In the genomic region with DNA sequence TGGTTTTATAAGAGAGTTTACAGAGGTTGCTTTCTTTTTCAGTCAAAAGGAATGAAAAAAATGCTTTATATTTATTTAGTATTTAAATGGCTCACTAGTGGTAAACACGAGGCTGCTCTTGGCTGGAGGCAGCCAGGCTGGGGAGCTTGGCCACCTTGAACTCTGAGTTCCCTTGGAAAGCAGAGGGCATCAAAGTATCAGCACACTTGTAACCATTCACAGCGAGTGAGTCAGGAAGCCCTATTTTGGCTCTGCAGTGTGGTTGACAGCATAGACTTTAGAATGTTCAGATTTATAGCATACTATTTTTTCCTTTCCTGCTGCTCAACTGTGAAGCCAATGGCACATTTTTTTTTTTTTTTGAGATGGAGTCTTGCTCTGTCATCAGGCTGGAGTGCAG, we compare ENCODE assay signal across 15 cellular contexts. TPM values are rescaled to one million over a fixed set of nuclear protein-coding genes. Genes with fewer than 3 reads are reported as not detected.
DNase-seq lines count a peak whose midpoint lies in the region; ATAC-seq, FAIRE-seq and TF ChIP-seq lines count a peak whose summit lies in the region.
"Had no signal": no experiment of that assay in that cellular context is flagged by ENCODE, and none has a peak within 500 bp of the region (broad histone marks: within the 10 kb centered on the region; RNA-seq: fewer than 3 reads in every experiment).

No MANE protein-coding gene starts in this region.

- H3K4me3 ChIP-seq in AG10803 (ENCODE audit: low read length) (no peak overlapping the region), K562 (no peak overlapping the region), lower lobe of right lung (no peak overlapping the region), colonic mucosa (no peak overlapping the region)

- WGBS in K562 (ENCODE audit: insufficient coverage, low coverage, missing lambda C conversion rate): 18% methylated on average over 2 of the region's 2 CpGs

- TF ChIP-seq POLR2A in K562 (conservative IDR thresholded peaks at IDR 0.05): no peak

- FAIRE-seq in K562 (lab: Jason Lieb, UNC): no peak

- H3K9ac ChIP-seq in K562 (ENCODE audit: insufficient read depth in 1 of 2, low read depth in 2 of 2, low read length in 2 of 2): no peak overlapping the region
- no peak overlapping the region for H3K9ac ChIP-seq in colonic mucosa (ENCODE audit: low read depth in 2 of 2, low read length in 2 of 2)

- BruUV-seq in K562 (replicated peaks; lab: Mats Ljungman, UMichigan): no TSS peak

- TF ChIP-seq EP300 in K562 (IDR thresholded peaks at IDR 0.05; ENCODE audit: low read length): no peak

- H2AFZ ChIP-seq in K562 (ENCODE audit: low read depth, low read length): 0 out of 2 replicates have a peak overlapping the region, but pooled peaks have one; percentile 17

- H4K20me1 ChIP-seq in K562 (replicated peaks; ENCODE audit: control insufficient read depth, insufficient read depth, low read length): no peaks in the 10 kb centered on the region

- no peaks in the 10 kb centered on the region for H3K79me2 ChIP-seq in K562 (ENCODE audit: control insufficient read depth, insufficient read depth, low read length)

- no peaks in the 10 kb centered on the region for H3K27me3 ChIP-seq in K562 (ENCODE audit: control insufficient read depth in 2 of 2, insufficient read depth in 2 of 2, low read length in 2 of 2)
- H3K27me3 ChIP-seq in lower lobe of right lung (ENCODE audit: low read depth): no peaks in the 10 kb centered on the region
- H3K27me3 ChIP-seq in colonic mucosa: no peaks in the 10 kb centered on the region

- H3K9me3 ChIP-seq in K562 (replicated peaks; ENCODE audit: control insufficient read depth, insufficient read depth, low read depth, low read length) (no peaks in the 10 kb centered on the region), lower lobe of right lung (no peaks in the 10 kb centered on the region), colonic mucosa (no peaks in the 10 kb centered on the region)

- TF ChIP-seq CTCF in AG10803 (conservative IDR thresholded peaks at IDR 0.05; ENCODE audit: low read length) (no peak), K562 (IDR thresholded peaks at IDR 0.05 in 2 of 3, conservative IDR thresholded peaks at IDR 0.05 in 1 of 3; ENCODE audit: insufficient read depth in 2 of 3, low read depth in 1 of 3, low read length in 3 of 3) (no peak), lower lobe of right lung (IDR thresholded peaks at IDR 0.05) (no peak), colonic mucosa (IDR thresholded peaks at IDR 0.05) (no peak)

- CTCF ChIA-PET in K562 (lab: Yijun Ruan, JAX; ENCODE audit: low intra/inter-chr PET ratio): no interaction called here

- no peak overlapping the region for H3K4me2 ChIP-seq in K562 (ENCODE audit: insufficient read depth, low read length)

- peaks cover 0 to 9% of the 10 kb centered on the region in 2 experiments; a peak in 4 of 5 replicates for H3K4me1 ChIP-seq in K562 (replicated peaks in 1 of 2; ENCODE audit: control insufficient read depth in 2 of 2, insufficient read depth in 2 of 2, low read length in 2 of 2)
- H3K4me1 ChIP-seq in lower lobe of right lung: no peaks in the 10 kb centered on the region
- no peaks in the 10 kb centered on the region for H3K4me1 ChIP-seq in colonic mucosa

- in situ Hi-C loops in K562 (cut with MboI): no loop called here

- H3K9me1 ChIP-seq in K562 (ENCODE audit: control insufficient read depth, insufficient read depth, low read length): no peaks in the 10 kb centered on the region

- TF ChIP-seq RAD21 in K562 (CRISPR knock-in tag; conservative IDR thresholded peaks at IDR 0.05 in 1 of 2, IDR thresholded peaks at IDR 0.05 in 1 of 2): no peak

- DNase-seq in AG10803 (ENCODE audit: low read depth): peak; percentile 88
- DNase-seq in LHCN-M2 (ENCODE audit: low read depth): peak; percentile 42
- DNase-seq in K562 (ENCODE audit: extremely low read depth in 1 of 4, low spot score in 3 of 4): no peak
- no peak for DNase-seq in lower lobe of right lung
- no peak for DNase-seq in NCI-H446 (lab: John Stamatoyannopoulos, UW)
- DNase-seq in NCI-H2171 (lab: John Stamatoyannopoulos, UW): no peak
- no peak for DNase-seq in NCI-H2081 (lab: John Stamatoyannopoulos, UW)
- no peak for DNase-seq in colonic mucosa
- DNase-seq: activated effector memory CD4-positive, alpha-beta T cell treated with Interleukin-2 at 50 U/mL for 16 hours; caudate nucleus; CD4-positive, alpha-beta memory T cell; NK-92 treated with Interleukin-12 subunit alpha and Interleukin-12 subunit beta, amount 100 ng/mL, for 24 hours; retina; stimulated activated CD4-positive, alpha-beta T cell treated with anti-CD3 and anti-CD28 coated beads, Interleukin-4, amount 100 ng/mL, for 4 hours; T-helper 1 cell had no signal

- no peak for ATAC-seq in K562
- peak; percentile 70 to 84 for ATAC-seq in lower lobe of right lung

- H3K27ac ChIP-seq in K562 (ENCODE audit: extremely low read depth, low read depth, low read length) (no peak overlapping the region), lower lobe of right lung (no peak overlapping the region), colonic mucosa (no peak overlapping the region)

- POLR2A ChIA-PET in K562 (lab: Yijun Ruan, JAX): no interaction called here

- no peaks in the 10 kb centered on the region for H3K36me3 ChIP-seq in K562 (ENCODE audit: control insufficient read depth, insufficient read depth, low read length)
- no peaks in the 10 kb centered on the region for H3K36me3 ChIP-seq in lower lobe of right lung
- H3K36me3 ChIP-seq in colonic mucosa: no peaks in the 10 kb centered on the region

- intact Hi-C loops in K562 (cut with micrococcal nuclease): loop anchor here (5.0 kb wide), 1 partner anchor 166 kb away; no protein-coding TSS in a partner anchor
- intact Hi-C loops in lower lobe of right lung (cut with DNase I): no loop called here
- intact Hi-C loops in colonic mucosa (cut with DNase I): loop anchor here (5.0 kb wide), 1 partner anchor 91 kb away; a partner anchor contains a TSS

TF ChIP-seq in K562, 482 proteins besides CTCF, POLR2A, EP300 and RAD21:
- TF ChIP-seq SAFB (IDR thresholded peaks at IDR 0.05; ENCODE audit: borderline replicate concordance, low read depth, low read length) (no peak), POLR2H (tag; IDR thresholded peaks at IDR 0.05; ENCODE audit: low read depth) (no peak), NFXL1 (CRISPR knock-in tag; IDR thresholded peaks at IDR 0.05) (no peak), HCFC1 (IDR thresholded peaks at IDR 0.05; ENCODE audit: low read depth, low read length) (no peak), ZFX (CRISPR knock-in tag; IDR thresholded peaks at IDR 0.05) (no peak), BRF1 (IDR thresholded peaks at IDR 0.05; ENCODE audit: borderline replicate concordance, extremely low read depth, insufficient read length) (no peak), ZNF668 (CRISPR knock-in tag; IDR thresholded peaks at IDR 0.05) (no peak), ZKSCAN3 (CRISPR knock-in tag; IDR thresholded peaks at IDR 0.05) (no peak)
- TF ChIP-seq, protein P1, sequence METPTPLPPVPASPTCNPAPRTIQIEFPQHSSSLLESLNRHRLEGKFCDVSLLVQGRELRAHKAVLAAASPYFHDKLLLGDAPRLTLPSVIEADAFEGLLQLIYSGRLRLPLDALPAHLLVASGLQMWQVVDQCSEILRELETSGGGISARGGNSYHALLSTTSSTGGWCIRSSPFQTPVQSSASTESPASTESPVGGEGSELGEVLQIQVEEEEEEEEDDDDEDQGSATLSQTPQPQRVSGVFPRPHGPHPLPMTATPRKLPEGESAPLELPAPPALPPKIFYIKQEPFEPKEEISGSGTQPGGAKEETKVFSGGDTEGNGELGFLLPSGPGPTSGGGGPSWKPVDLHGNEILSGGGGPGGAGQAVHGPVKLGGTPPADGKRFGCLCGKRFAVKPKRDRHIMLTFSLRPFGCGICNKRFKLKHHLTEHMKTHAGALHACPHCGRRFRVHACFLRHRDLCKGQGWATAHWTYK (CRISPR knock-in tag; IDR thresholded peaks at IDR 0.05): no peak
TF ChIP-seq in K562: peak in this region for 0.

RNA-seq across cellular contexts. Expression of a gene that starts 51.6 kb away (rescaled TPM):
- 115 and 119 TPM in 2 replicates for total RNA-seq in LHCN-M2 (2014; rRNA removed)
- 82.0 TPM for polyA plus RNA-seq in LHCN-M2 (2012)
- 31.9 and 73.5 TPM in 2 replicates for total RNA-seq in K562 (2011; cell fraction: chromatin; rRNA removed; ENCODE audit: low replicate concordance)
- total RNA-seq in K562 (2011; cell fraction: nucleolus; rRNA removed): 34.5 and 37.9 TPM in 2 replicates
- 69.7 and 114 TPM in 2 replicates for total RNA-seq in K562 (2011; cell fraction: nucleoplasm; rRNA removed)
- 188 and 206 TPM in 2 replicates for total RNA-seq in K562 (2014; rRNA removed)
- 702 and 833 TPM in 2 replicates for total RNA-seq in K562 (2014; rRNA removed; fragmentation: Illumina TruSeq; extraction: Trizol)
- 373 and 408 TPM in 2 replicates for total RNA-seq in K562 (2015; rRNA removed; fragmentation: Illumina TruSeq; extraction: Trizol)
- 438 and 485 TPM in 2 replicates for total RNA-seq in K562 (2021)
- 229 and 365 TPM in 2 replicates for polyA plus RNA-seq in K562 (2011; rRNA removed)
- polyA plus RNA-seq in K562 (2011; cell fraction: cytosol; rRNA removed): 26.7 and 85.8 TPM in 2 replicates
- polyA plus RNA-seq in K562 (2011; cell fraction: nucleus; rRNA removed): 26.4 and 45.1 TPM in 2 replicates
- polyA plus RNA-seq in K562 (2012): 281 and 418 TPM in 2 replicates
- 697 and 770 TPM in 2 replicates for polyA plus RNA-seq in K562 (2014; fragmentation: Illumina TruSeq; extraction: Trizol)
- 1,000 to 10,000 TPM in 1 of 2 experiments, 100 to 1,000 TPM in 1; 978 to 1,425 TPM for polyA plus RNA-seq in K562 (2014; fragmentation: Nextera tagmentation; extraction: Ambion mirVana)
- polyA plus RNA-seq in K562 (2014; rRNA removed): 352 and 357 TPM in 2 replicates
- 133 and 167 TPM in 2 replicates for polyA minus RNA-seq in K562 (2011; rRNA and poly(A)+ RNA removed)
- 71.4 and 87.0 TPM in 2 replicates for polyA minus RNA-seq in K562 (2011; cell fraction: cytosol; rRNA and poly(A)+ RNA removed)
- 35.1 and 54.0 TPM in 2 replicates for polyA minus RNA-seq in K562 (2011; cell fraction: nucleus; rRNA and poly(A)+ RNA removed)
- total RNA-seq in lower lobe of right lung: 62.3 TPM
- total RNA-seq in colonic mucosa: 100 to 1,000 TPM; 344 to 371 TPM

Comparison
In these comparisons a context has a peak if more than half of its experiments do, and no peak if none do; other contexts are left out.
1. DNase-seq: peak in AG10803 (single experiment) and LHCN-M2 (single experiment); none in K562 (0 of 4), lower lobe of right lung (single experiment), NCI-H446 (0 of 2), NCI-H2171 (single experiment), NCI-H2081 (0 of 2) and colonic mucosa (single experiment).